In the genomic region with DNA sequence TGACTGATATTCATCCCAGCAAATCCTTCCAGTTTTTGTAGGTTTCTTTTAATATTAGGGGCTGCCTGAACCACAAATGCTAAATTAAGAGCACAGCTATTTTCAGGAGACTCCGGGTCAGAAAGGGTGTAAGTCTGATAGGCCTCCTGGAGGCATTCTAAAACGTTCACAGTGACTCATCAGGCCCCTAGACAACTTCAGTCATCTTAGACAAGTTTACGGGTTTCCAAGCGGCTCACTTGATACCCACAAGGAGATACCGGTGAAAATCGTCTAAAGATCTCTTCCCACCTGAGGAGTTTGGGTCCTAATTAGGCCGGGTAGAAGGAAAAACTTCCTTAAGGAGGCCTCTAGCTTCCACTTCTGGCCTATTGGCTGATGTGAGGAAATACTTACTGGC, we compare ENCODE assay signal across 34 cellular contexts.
"Had no signal": no experiment of that assay in that cellular context is flagged by ENCODE, and none has a peak within 500 bp of the region (broad histone marks: within the 10 kb centered on the region; RNA-seq: fewer than 3 reads in every experiment).

No MANE protein-coding gene starts in this region.

- DNase-seq: activated CD4-positive, alpha-beta memory T cell treated with anti-CD3 and anti-CD28 coated beads for 36 hours; activated CD4-positive, alpha-beta T cell treated with anti-CD3 and anti-CD28 coated beads for 36 hours; activated CD4-positive, alpha-beta T cell treated with anti-CD3 and anti-CD28 coated beads, Interleukin-2, amount 10 ng/mL, durations not matched to agents 24 days and 14 days; activated CD4-positive, CD25-positive, alpha-beta regulatory T cell; activated CD4-positive, CD25-positive, alpha-beta regulatory T cell treated with anti-CD3 and anti-CD28 coated beads, Interleukin-2, amount 50 U/mL, for 72 hours; activated CD8-positive, alpha-beta memory T cell treated with anti-CD3 and anti-CD28 coated beads, Interleukin-2, amount 10 ng/mL, durations not matched to agents 7 days and 5 days; activated CD8-positive, alpha-beta memory T cell treated with anti-CD3 and anti-CD28 coated beads, Interleukin-2, amount 50 U/mL, for 4 hours; activated CD8-positive, alpha-beta T cell treated with anti-CD3 and anti-CD28 coated beads, Interleukin-2, amount 10 ng/mL, durations not matched to agents 7 days and 5 days; activated effector memory CD4-positive, alpha-beta T cell treated with anti-CD3 and anti-CD28 coated beads, Interleukin-2, amount 50 U/mL, for 16 hours; activated naive CD4-positive, alpha-beta T cell treated with anti-CD3 and anti-CD28 coated beads, Interleukin-2, amount 50 U/mL, for 16 hours; activated T-cell treated with anti-CD3 and anti-CD28 coated beads, Interleukin-2, amount 50 U/mL, for 1 hour; activated T-cell treated with anti-CD3 and anti-CD28 coated beads, Interleukin-2, amount 50 U/mL, for 48 hours; amniotic stem cell; anterior cingulate cortex; central memory CD4-positive, alpha-beta T cell; dorsolateral prefrontal cortex; effector memory CD4-positive, alpha-beta T cell; foreskin fibroblast; gastrocnemius medialis; glutamatergic neuron; heart left ventricle; T-helper 1 cell; T-helper 17 cell; T1000 had no signal

- H3K27me3 ChIP-seq: cardiac muscle cell, dorsolateral prefrontal cortex, gastrocnemius medialis, heart left ventricle had no signal

- H3K9me3 Mint-ChIP-seq: activated CD4-positive, alpha-beta memory T cell treated with anti-CD3 and anti-CD28 coated beads for 36 hours; activated CD4-positive, alpha-beta T cell treated with anti-CD3 and anti-CD28 coated beads, Interleukin-2, amount 10 ng/mL, durations not matched to agents 24 days and 14 days; activated T-helper 1 cell treated with anti-CD3 and anti-CD28 coated beads, Interleukin-12 subunit alpha, Interleukin-12 subunit beta, Interleukin-2, Interleukin-4 antibody, amounts not matched to agents 30 ng/mL and 10 ng/mL and 1 ng/mL, durations not matched to agents 14 hours and 24 hours and 36 hours; activated T-helper 2 cell treated with anti-CD3 and anti-CD28 coated beads, Interferon-gamma antibody, Interleukin-2, Interleukin-4, amounts not matched to agents 10 μg/mL and 5 μg/mL and 100 μg/mL, durations not matched to agents 14 hours and 24 hours and 36 hours; dendritic cell treated with granulocyte-macrophage colony-stimulating factor and Interleukin-4, amounts not matched to agents 40 ng/mL and 50 ng/mL, for 4 days; T-helper 2 cell treated with Interferon-gamma antibody and Interleukin-4, amounts not matched to agents 5 μg/mL and 100 μg/mL, for 36 hours had no signal

- H3K4me1 Mint-ChIP-seq: activated CD4-positive, alpha-beta T cell treated with anti-CD3 and anti-CD28 coated beads for 36 hours; activated CD4-positive, alpha-beta T cell treated with anti-CD3 and anti-CD28 coated beads, Interleukin-2, amount 10 ng/mL, durations not matched to agents 24 days and 14 days; activated CD8-positive, alpha-beta memory T cell treated with anti-CD3 and anti-CD28 coated beads, Interleukin-2, amount 10 ng/mL, durations not matched to agents 7 days and 5 days had no signal

- H3K4me3 Mint-ChIP-seq: activated CD4-positive, alpha-beta memory T cell treated with anti-CD3 and anti-CD28 coated beads for 36 hours; activated CD4-positive, alpha-beta T cell treated with anti-CD3 and anti-CD28 coated beads for 36 hours; activated CD4-positive, alpha-beta T cell treated with anti-CD3 and anti-CD28 coated beads, Interleukin-2, amount 10 ng/mL, durations not matched to agents 24 days and 14 days; activated CD8-positive, alpha-beta memory T cell treated with anti-CD3 and anti-CD28 coated beads, Interleukin-2, amount 10 ng/mL, durations not matched to agents 7 days and 5 days; activated CD8-positive, alpha-beta T cell treated with anti-CD3 and anti-CD28 coated beads, Interleukin-2, amount 10 ng/mL, durations not matched to agents 7 days and 5 days; activated naive CD8-positive, alpha-beta T cell; activated T-helper 1 cell treated with anti-CD3 and anti-CD28 coated beads, Interleukin-12 subunit alpha, Interleukin-12 subunit beta, Interleukin-2, Interleukin-4 antibody, amounts not matched to agents 30 ng/mL and 10 ng/mL and 1 ng/mL, durations not matched to agents 14 hours and 24 hours and 36 hours; dendritic cell treated with granulocyte-macrophage colony-stimulating factor and Interleukin-4, amounts not matched to agents 40 ng/mL and 50 ng/mL, for 4 days; T-helper 17 cell; T-helper 2 cell treated with Interferon-gamma antibody and Interleukin-4, amounts not matched to agents 5 μg/mL and 100 μg/mL, for 36 hours had no signal

- H3K9me3 ChIP-seq: gastrocnemius medialis, heart left ventricle had no signal

- H3K4me1 ChIP-seq: gastrocnemius medialis, heart left ventricle had no signal

- H3K27ac ChIP-seq: cardiac muscle cell, coronary artery, dorsolateral prefrontal cortex, epithelial cell of prostate, gastrocnemius medialis, heart left ventricle had no signal

- FAIRE-seq: astrocyte had no signal

- H3K36me3 ChIP-seq: cardiac muscle cell, gastrocnemius medialis, heart left ventricle had no signal

- H3K27ac Mint-ChIP-seq: activated CD4-positive, alpha-beta memory T cell treated with anti-CD3 and anti-CD28 coated beads for 36 hours; activated CD4-positive, alpha-beta T cell treated with anti-CD3 and anti-CD28 coated beads for 36 hours; activated CD4-positive, alpha-beta T cell treated with anti-CD3 and anti-CD28 coated beads, Interleukin-2, amount 10 ng/mL, durations not matched to agents 24 days and 14 days; activated CD8-positive, alpha-beta memory T cell treated with anti-CD3 and anti-CD28 coated beads, Interleukin-2, amount 10 ng/mL, durations not matched to agents 7 days and 5 days; activated CD8-positive, alpha-beta T cell treated with anti-CD3 and anti-CD28 coated beads, Interleukin-2, amount 10 ng/mL, durations not matched to agents 7 days and 5 days; activated naive CD8-positive, alpha-beta T cell; activated T-helper 1 cell treated with anti-CD3 and anti-CD28 coated beads, Interleukin-12 subunit alpha, Interleukin-12 subunit beta, Interleukin-2, Interleukin-4 antibody, amounts not matched to agents 30 ng/mL and 10 ng/mL and 1 ng/mL, durations not matched to agents 14 hours and 24 hours and 36 hours; activated T-helper 2 cell treated with anti-CD3 and anti-CD28 coated beads, Interferon-gamma antibody, Interleukin-2, Interleukin-4, amounts not matched to agents 10 μg/mL and 5 μg/mL and 100 μg/mL, durations not matched to agents 14 hours and 24 hours and 36 hours; dendritic cell treated with granulocyte-macrophage colony-stimulating factor and Interleukin-4, amounts not matched to agents 40 ng/mL and 50 ng/mL, for 4 days; T-helper 17 cell; T-helper 2 cell treated with Interferon-gamma antibody and Interleukin-4, amounts not matched to agents 5 μg/mL and 100 μg/mL, for 36 hours had no signal

- H3K36me3 Mint-ChIP-seq: activated CD4-positive, alpha-beta memory T cell treated with anti-CD3 and anti-CD28 coated beads for 36 hours; activated CD8-positive, alpha-beta memory T cell treated with anti-CD3 and anti-CD28 coated beads, Interleukin-2, amount 10 ng/mL, durations not matched to agents 7 days and 5 days; activated naive CD8-positive, alpha-beta T cell had no signal

- H3K4me3 ChIP-seq: cardiac muscle cell, coronary artery, dorsolateral prefrontal cortex, gastrocnemius medialis, heart left ventricle had no signal

- ATAC-seq: activated CD4-positive, alpha-beta T cell treated with anti-CD3 and anti-CD28 coated beads for 36 hours; activated CD8-positive, alpha-beta memory T cell treated with anti-CD3 and anti-CD28 coated beads, Interleukin-2, amount 10 ng/mL, durations not matched to agents 7 days and 5 days; activated CD8-positive, alpha-beta T cell treated with anti-CD3 and anti-CD28 coated beads, Interleukin-2, amount 10 ng/mL, durations not matched to agents 7 days and 5 days; esophagus mucosa; gastrocnemius medialis; heart left ventricle; T-helper 17 cell had no signal
